1 cellular context compared by ENCODE assay signal in genomic region chr16:86531193-86531550, GRCh38.
TF ChIP-seq lines count a peak whose summit lies in the region.

No MANE protein-coding gene starts in this region.

TF ChIP-seq in GM23338, 12 proteins besides CTCF, POLR2A, EP300 and RAD21 (continued from another document):
- TF ChIP-seq, protein P1, sequence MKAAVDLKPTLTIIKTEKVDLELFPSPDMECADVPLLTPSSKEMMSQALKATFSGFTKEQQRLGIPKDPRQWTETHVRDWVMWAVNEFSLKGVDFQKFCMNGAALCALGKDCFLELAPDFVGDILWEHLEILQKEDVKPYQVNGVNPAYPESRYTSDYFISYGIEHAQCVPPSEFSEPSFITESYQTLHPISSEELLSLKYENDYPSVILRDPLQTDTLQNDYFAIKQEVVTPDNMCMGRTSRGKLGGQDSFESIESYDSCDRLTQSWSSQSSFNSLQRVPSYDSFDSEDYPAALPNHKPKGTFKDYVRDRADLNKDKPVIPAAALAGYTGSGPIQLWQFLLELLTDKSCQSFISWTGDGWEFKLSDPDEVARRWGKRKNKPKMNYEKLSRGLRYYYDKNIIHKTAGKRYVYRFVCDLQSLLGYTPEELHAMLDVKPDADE (IDR thresholded peaks at IDR 0.05), result no peak
- TF ChIP-seq CREB1 (CRISPR knock-in tag; IDR thresholded peaks at IDR 0.05; ENCODE audit: low read depth), result no peak
- no peak for TF ChIP-seq JUNB (IDR thresholded peaks at IDR 0.05; ENCODE audit: unreplicated experiment)
- TF ChIP-seq STAT1 (IDR thresholded peaks at IDR 0.05; ENCODE audit: unreplicated experiment), result no peak
- TF ChIP-seq REST (IDR thresholded peaks at IDR 0.05; ENCODE audit: unreplicated experiment), result no peak
- no peak for TF ChIP-seq POLR2AphosphoS5 (IDR thresholded peaks at IDR 0.05; ENCODE audit: low read depth)
- no peak for TF ChIP-seq EZH2phosphoT487 (IDR thresholded peaks at IDR 0.05; ENCODE audit: unreplicated experiment)
TF ChIP-seq in GM23338: peak in this region for 0.
